ENCODE assay signal across 8 cellular contexts in the genomic region with DNA sequence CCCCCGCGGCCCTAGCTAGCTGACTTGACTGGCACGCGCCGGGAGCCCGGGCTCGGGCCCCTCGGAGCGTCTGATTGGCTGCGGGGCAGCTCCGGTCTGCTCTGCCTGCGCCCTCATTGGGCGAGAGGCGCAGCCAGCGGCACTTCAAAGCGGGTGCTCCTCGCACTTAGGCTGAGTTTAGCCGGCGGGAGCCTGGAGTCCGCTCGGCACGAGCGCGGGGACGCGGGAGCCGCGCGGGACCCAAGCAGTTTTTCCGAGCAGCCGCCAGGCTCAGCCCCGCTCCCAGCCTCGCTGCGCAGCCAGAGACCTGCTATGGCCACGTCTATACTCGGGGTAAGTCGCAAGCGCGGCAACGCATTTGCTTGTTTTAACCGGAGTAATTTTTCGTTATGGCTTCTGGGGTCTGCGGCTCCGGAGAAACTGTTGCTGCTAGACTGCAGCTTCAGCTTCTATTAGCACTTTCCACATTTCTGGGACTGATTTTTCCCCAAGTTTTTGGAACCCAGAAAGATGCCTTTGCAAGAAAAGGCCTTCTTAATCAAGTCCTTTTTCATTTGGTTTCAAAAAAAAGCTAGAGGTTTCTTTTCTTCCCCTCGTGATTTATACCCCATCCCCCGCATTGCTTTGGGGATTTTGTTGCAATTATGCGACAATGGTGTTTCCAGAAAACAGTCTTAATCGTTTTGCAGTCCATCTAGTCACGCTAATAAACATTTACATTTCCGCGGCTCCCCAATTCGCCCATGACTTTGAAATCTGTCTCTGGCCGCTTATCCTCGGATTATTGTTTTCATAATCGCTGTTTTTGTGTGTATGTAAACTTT. TPM values are rescaled to one million over a fixed set of nuclear protein-coding genes. Genes with fewer than 3 reads are reported as not detected.
DNase-seq lines count a peak whose midpoint lies in the region; ATAC-seq and TF ChIP-seq lines count a peak whose summit lies in the region.

SP9 (plus strand) TSS at position 174 of the 824 bp plus-strand sequence; CDS start at position 313, 139 bp downstream.

- ATAC-seq in activated T-cell treated with anti-CD3 and anti-CD28 coated beads, Interleukin-2, amount 50 U/mL, for 72 hours (replicated peaks in 1 of 2): peak; percentile 41 to 42
- ATAC-seq in GM19324 (IDR thresholded peaks at IDR 0.05; ENCODE audit: low FRiP score, unreplicated experiment) (no peak), GM21737 (IDR thresholded peaks at IDR 0.05; ENCODE audit: unreplicated experiment) (no peak), HG02970 (IDR thresholded peaks at IDR 0.05; ENCODE audit: low FRiP score, unreplicated experiment) (no peak)

- H3K9ac ChIP-seq in iPS-18a (ENCODE audit: low read length): no peak within 1 kb of the TSS

- H3K36me3 ChIP-seq in iPS-18a (ENCODE audit: control insufficient read depth, low read depth, low read length) (no peaks in the 10 kb centered on the region), transverse colon (no peaks in the 10 kb centered on the region)

- no peaks in the 10 kb centered on the region for H3K9me3 ChIP-seq in iPS-18a (ENCODE audit: control insufficient read depth, low read depth, low read length)
- no peaks in the 10 kb centered on the region for H3K9me3 ChIP-seq in transverse colon

- H3K9me3 Mint-ChIP-seq in activated T-cell treated with anti-CD3 and anti-CD28 coated beads, Interleukin-2, amount 50 U/mL, for 72 hours: no peaks in the 10 kb centered on the region

- TF ChIP-seq CTCF in transverse colon (IDR thresholded peaks at IDR 0.05): no peak

- peak; percentile 96 for DNase-seq in GM03348 (ENCODE audit: low spot score)
- DNase-seq in NCI-H1092 (lab: John Stamatoyannopoulos, UW): peak; percentile 61
- DNase-seq in activated T-cell treated with anti-CD3 and anti-CD28 coated beads, Interleukin-2, amount 50 U/mL, for 72 hours: peak; percentile 48 to 56
- DNase-seq in transverse colon: peak; percentile 34

- 5 to 11% methylated on average over 11 to 50 of the region's 55 CpGs for WGBS in transverse colon (ENCODE audit: low coverage in 1 of 2), 2 donors

- peaks cover 0 to 1% of the 10 kb centered on the region in 2 donors for H3K36me3 Mint-ChIP-seq in activated T-cell treated with anti-CD3 and anti-CD28 coated beads, Interleukin-2, amount 50 U/mL, for 72 hours (ENCODE audit: insufficient read depth in 2 of 2)

- H3K4me1 Mint-ChIP-seq in activated T-cell treated with anti-CD3 and anti-CD28 coated beads, Interleukin-2, amount 50 U/mL, for 72 hours (ENCODE audit: low read depth): peaks cover 44% of the 10 kb centered on the region

- H3K27me3 Mint-ChIP-seq in activated T-cell treated with anti-CD3 and anti-CD28 coated beads, Interleukin-2, amount 50 U/mL, for 72 hours (ENCODE audit: low read depth): peaks cover 77% of the 10 kb centered on the region

- in situ Hi-C loops in transverse colon (cut with MboI; ENCODE audit: low pct_ligation_motif_present in 1 of 4, low pct_unique_long_range_greater_than_20kb in 1 of 4, low sequenced_read_pairs in 3 of 4): loop anchor here (25.0 kb wide), 4 partner anchors 173 to 1323 kb away; no protein-coding TSS in a partner anchor

- H3K27me3 ChIP-seq in iPS-18a (ENCODE audit: control insufficient read depth, insufficient read depth, low read length) (peaks cover 99% of the 10 kb centered on the region), transverse colon (peaks cover 100% of the 10 kb centered on the region)

- TF ChIP-seq POLR2A in transverse colon (IDR thresholded peaks at IDR 0.05): no peak

- TF ChIP-seq EP300 in transverse colon (IDR thresholded peaks at IDR 0.05; ENCODE audit: low read depth): no peak

- intact Hi-C loops in transverse colon (cut with DNase I; ENCODE audit: low total_unique reads): no loop called here

- peak within 1 kb of the TSS; percentile 80 to 87 for H3K4me3 Mint-ChIP-seq in activated T-cell treated with anti-CD3 and anti-CD28 coated beads, Interleukin-2, amount 50 U/mL, for 72 hours

- peak within 1 kb of the TSS; percentile 87 for H3K27ac Mint-ChIP-seq in activated T-cell treated with anti-CD3 and anti-CD28 coated beads, Interleukin-2, amount 50 U/mL, for 72 hours

- H3K4me3 ChIP-seq in iPS-18a (ENCODE audit: low read length): peak within 1 kb of the TSS; percentile 48
- H3K4me3 ChIP-seq in transverse colon: peak within 1 kb of the TSS in 2 of 4 donors; percentile 28 to 38

- H3K27ac ChIP-seq in iPS-18a (ENCODE audit: low read length): no peak within 1 kb of the TSS
- no peak within 1 kb of the TSS for H3K27ac ChIP-seq in transverse colon

- H3K4me1 ChIP-seq in iPS-18a (ENCODE audit: control insufficient read depth, low read depth, low read length) (peaks cover 57% of the 10 kb centered on the region), transverse colon (peaks cover 19 to 59% (median 39%) of the 10 kb centered on the region in 4 donors)

RNA-seq across cellular contexts. Expression of gene SP9, which starts in this region (rescaled TPM):
- not detected for total RNA-seq in activated T-cell treated with anti-CD3 and anti-CD28 coated beads, Interleukin-2, amount 50 U/mL, for 72 hours
- not detected for total RNA-seq in transverse colon

Comparison
In these comparisons a context has a peak if more than half of its experiments do, and no peak if none do; other contexts are left out.
1. Peak in DNase-seq and ATAC-seq in activated T-cell treated with anti-CD3 and anti-CD28 coated beads, Interleukin-2, amount 50 U/mL, for 72 hours; RNA of the gene not detected or under 1 TPM.
2. Peak in DNase-seq in transverse colon; RNA of the gene not detected or under 1 TPM.
3. DNase-seq: peak in every context shown above with its lines; median percentile 96 in GM03348; 61 in NCI-H1092; 52 in activated T-cell treated with anti-CD3 and anti-CD28 coated beads, Interleukin-2, amount 50 U/mL, for 72 hours; 34 in transverse colon.